ENCODE assay signal across 15 cellular contexts in the genomic region with DNA sequence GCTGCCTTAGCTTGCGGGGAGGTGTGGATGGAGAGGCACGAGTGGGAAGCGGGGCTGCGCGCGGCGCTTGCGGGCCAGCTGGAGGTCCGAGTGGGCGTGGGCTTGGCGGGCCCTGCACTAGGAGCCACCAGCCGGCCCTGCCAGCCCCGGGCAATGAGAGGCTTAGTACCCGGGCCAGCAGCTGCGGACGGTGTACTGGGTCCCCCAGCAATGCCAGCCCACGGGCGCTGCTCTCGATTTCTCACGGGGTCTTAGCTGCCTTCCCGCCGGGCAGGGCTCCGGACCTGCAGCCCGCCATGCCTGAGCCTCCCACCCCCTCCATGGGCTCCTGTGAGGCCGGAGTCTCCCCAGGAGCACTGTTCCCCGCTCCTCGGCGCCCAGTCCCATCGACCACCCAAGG. TPM values are rescaled to one million over a fixed set of nuclear protein-coding genes. Genes with fewer than 3 reads are reported as not detected.
"Had no signal": no experiment of that assay in that cellular context is flagged by ENCODE, and none has a peak within 500 bp of the region (broad histone marks: within the 10 kb centered on the region; RNA-seq: fewer than 3 reads in every experiment).

No MANE protein-coding gene starts in this region.

RNA-seq across cellular contexts. Expression of a gene that starts 36.8 kb away (rescaled TPM):
- total RNA-seq: activated B cell treated with CpG ODN at 0.5 μM for 24 hours; activated CD4-positive, alpha-beta memory T cell treated with anti-CD3 and anti-CD28 coated beads for 36 hours; activated CD8-positive, alpha-beta memory T cell treated with anti-CD3 and anti-CD28 coated beads, Interleukin-2, amount 10 ng/mL, durations not matched to agents 7 days and 5 days; activated CD8-positive, alpha-beta T cell treated with anti-CD3 and anti-CD28 coated beads, Interleukin-2, amount 10 ng/mL, durations not matched to agents 7 days and 5 days; activated naive CD4-positive, alpha-beta T cell treated with anti-CD3 and anti-CD28 coated beads for 36 hours; activated naive CD8-positive, alpha-beta T cell treated with anti-CD3 and anti-CD28 coated beads for 36 hours; activated T-helper 1 cell treated with anti-CD3 and anti-CD28 coated beads, Interleukin-12 subunit alpha, Interleukin-12 subunit beta, Interleukin-2, Interleukin-4 antibody, amounts not matched to agents 30 ng/mL and 10 ng/mL and 1 ng/mL, durations not matched to agents 14 hours and 24 hours and 36 hours; activated T-helper 2 cell treated with anti-CD3 and anti-CD28 coated beads, Interferon-gamma antibody, Interleukin-2, Interleukin-4, amounts not matched to agents 10 μg/mL and 5 μg/mL and 100 μg/mL, durations not matched to agents 14 hours and 24 hours and 36 hours; body of pancreas; dermis microvascular lymphatic vessel endothelial cell; epithelial cell of proximal tubule; esophagus mucosa; foreskin keratinocyte; gastrocnemius medialis; T-helper 17 cell had no signal
- polyA plus RNA-seq: foreskin keratinocyte had no signal

RNA-seq across cellular contexts. Expression of a gene that starts 59.1 kb away (rescaled TPM):
- total RNA-seq: epithelial cell of proximal tubule, foreskin keratinocyte had no signal
- polyA plus RNA-seq: foreskin keratinocyte had no signal
